ENCODE assay signal across 8 cellular contexts in genomic region chr6:122399348-122400120, GRCh38. TPM values are rescaled to one million over a fixed set of nuclear protein-coding genes. Genes with fewer than 3 reads are reported as not detected.
A peak's percentile ranks its signal among the peaks of the same experiment; 100 is the strongest.
DNase-seq lines count a peak whose midpoint lies in the region; ATAC-seq and TF ChIP-seq lines count a peak whose summit lies in the region.

TSS of gene HSF2 (plus strand) at chr6:122399652. CDS start at chr6:122399738, 86 bp downstream.

- H3K27ac ChIP-seq in HUES64 (ENCODE audit: low read depth, low read length) (peak within 1 kb of the TSS; percentile 50; the same call in 1 of the 2 replicates), OCI-LY1 (ENCODE audit: low read depth, low read length, poor library complexity, severe bottlenecking) (peak within 1 kb of the TSS; percentile 63)

- H3K9ac ChIP-seq in HUES64 (ENCODE audit: low read depth, low read length) (peak within 1 kb of the TSS; percentile 84), OCI-LY1 (ENCODE audit: low read length) (peak within 1 kb of the TSS; percentile 100)

- peak within 1 kb of the TSS; percentile 97 for H3K4me2 ChIP-seq in OCI-LY1 (ENCODE audit: low read length)

- no peaks in the 10 kb centered on the region for H4K20me1 ChIP-seq in OCI-LY1 (ENCODE audit: insufficient read depth, low read length)

- H3K4me1 ChIP-seq in HUES64 (ENCODE audit: insufficient read depth, low read length) (peaks cover 11% of the 10 kb centered on the region; the same call in 1 of the 2 replicates), OCI-LY1 (ENCODE audit: insufficient read depth, low read length, severe bottlenecking) (peaks cover 27% of the 10 kb centered on the region), mononuclear cell (ENCODE audit: insufficient read depth, low read length) (peaks cover 12% of the 10 kb centered on the region)

- H3K9me3 ChIP-seq in HUES64 (ENCODE audit: insufficient read depth, low read depth, low read length) (no peaks in the 10 kb centered on the region), OCI-LY1 (ENCODE audit: low read length) (no peaks in the 10 kb centered on the region), mononuclear cell (ENCODE audit: low read depth, low read length) (no peaks in the 10 kb centered on the region)

- H3F3A ChIP-seq in OCI-LY1 (ENCODE audit: insufficient read depth, low read length), result no peaks in the 10 kb centered on the region

- H3K36me3 ChIP-seq in HUES64 (ENCODE audit: insufficient read depth, low read length) (no peaks in the 10 kb centered on the region), OCI-LY1 (ENCODE audit: insufficient read depth, low read length) (peaks cover 16% of the 10 kb centered on the region)

- peaks cover 50% of the 10 kb centered on the region for H3K79me2 ChIP-seq in OCI-LY1 (ENCODE audit: insufficient read depth, low read length)

- under 1% methylated on average over 82 of the region's 82 CpGs for WGBS in HUES64

- ATAC-seq in GM21447 (IDR thresholded peaks at IDR 0.05; ENCODE audit: unreplicated experiment), result peak; percentile 98

- DNase-seq in D341Med (ENCODE audit: low spot score) (peak; percentile 96), epidermal melanocyte (ENCODE audit: insufficient read length, low spot score) (peak; percentile 87)
- DNase-seq in activated CD8-positive, alpha-beta memory T cell treated with anti-CD3 and anti-CD28 coated beads, Interleukin-2, amount 50 U/mL, for 48 hours, result peak; percentile 91
- DNase-seq in stimulated activated CD8-positive, alpha-beta memory T cell treated with anti-CD3 and anti-CD28 coated beads, Interleukin-4, amount 100 ng/mL, for 1 hour (ENCODE audit: low read depth in 2 of 2, low spot score in 1 of 2), result peak; percentile 73 to 88

- TF ChIP-seq CTCF in OCI-LY1 (IDR thresholded peaks at IDR 0.05; ENCODE audit: low read length), result no peak

- no peaks in the 10 kb centered on the region for H3K9me2 ChIP-seq in OCI-LY1 (ENCODE audit: low read depth, low read length)

- peak within 1 kb of the TSS; percentile 30; the same call in 1 of the 2 replicates for H2AFZ ChIP-seq in OCI-LY1 (ENCODE audit: low read length)

- H3K27me3 ChIP-seq in HUES64 (ENCODE audit: insufficient read depth, low read length) (peaks cover 56% of the 10 kb centered on the region), OCI-LY1 (ENCODE audit: insufficient read depth, low read length) (no peaks in the 10 kb centered on the region), mononuclear cell (ENCODE audit: insufficient read depth, low read length) (no peaks in the 10 kb centered on the region)

- peak within 1 kb of the TSS; percentile 98 for H3K4me3 ChIP-seq in HUES64 (ENCODE audit: low read length)
- peak within 1 kb of the TSS; percentile 100 for H3K4me3 ChIP-seq in OCI-LY1 (ENCODE audit: low read depth, low read length, poor library complexity, severe bottlenecking)
- peak within 1 kb of the TSS; percentile 93 for H3K4me3 ChIP-seq in mononuclear cell (ENCODE audit: low read length)

RNA-seq across cellular contexts. Expression of gene HSF2, which starts in this region (rescaled TPM):
- 14.7 TPM for polyA plus RNA-seq in HUES64 (2013, experiment 1 of 2)
- 20.8 TPM for polyA plus RNA-seq in HUES64 (2013, experiment 2 of 2)
- 52.9 TPM for total RNA-seq in mononuclear cell

Comparison
In these comparisons a context has a peak if more than half of its experiments do, and no peak if none do; other contexts are left out.
1. Peak in every context shown above with its lines: DNase-seq, ATAC-seq, H3K4me3 ChIP-seq and H3K27ac ChIP-seq.